ENCODE assay signal across 26 cellular contexts in the genomic region with DNA sequence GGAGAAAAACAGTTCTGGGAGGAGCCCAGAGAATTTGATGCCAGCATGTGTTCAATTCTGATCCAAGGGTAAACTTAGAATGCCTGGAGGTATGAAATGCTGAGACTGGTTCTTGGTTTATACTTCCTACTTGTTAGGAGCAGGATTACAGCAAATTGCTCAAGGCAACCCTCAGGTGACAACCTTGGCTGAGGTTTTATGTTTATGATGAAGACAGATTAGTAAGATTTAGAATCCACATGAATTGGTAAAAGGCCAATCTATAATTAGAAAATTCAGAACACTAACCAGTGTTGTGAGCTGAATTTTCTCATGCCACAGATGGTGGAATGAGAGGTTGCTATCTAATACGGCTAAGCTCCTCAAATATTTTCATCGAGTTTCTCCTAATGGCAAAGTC.
DNase-seq lines count a peak whose midpoint lies in the region; ATAC-seq, FAIRE-seq and TF ChIP-seq lines count a peak whose summit lies in the region.
"Had no signal": no experiment of that assay in that cellular context is flagged by ENCODE, and none has a peak within 500 bp of the region (broad histone marks: within the 10 kb centered on the region; RNA-seq: fewer than 3 reads in every experiment).

No MANE protein-coding gene starts in this region.

- no peaks in the 10 kb centered on the region for H3K9me3 ChIP-seq in upper lobe of right lung
- no peaks in the 10 kb centered on the region for H3K9me3 ChIP-seq in left lung
- H3K9me3 ChIP-seq: BE2C, HAP-1 had no signal

- no peaks in the 10 kb centered on the region for H3K36me3 ChIP-seq in bronchial epithelial cell (ENCODE audit: control insufficient read depth, insufficient read depth, low read length)
- no peaks in the 10 kb centered on the region for H3K36me3 ChIP-seq in upper lobe of right lung
- no peaks in the 10 kb centered on the region for H3K36me3 ChIP-seq in left lung
- H3K36me3 ChIP-seq: BE2C; BLaER1 treated with 17β-estradiol and CSF1 and Interleukin-3, amounts not matched to agents 10 nM and 100 nM; HAP-1 had no signal

- DNase-seq in bronchial epithelial cell (ENCODE audit: low read depth) = peak; percentile 28
- peak; percentile 99 for DNase-seq in retinal pigment epithelial cell (ENCODE audit: low read depth)
- no peak for DNase-seq in upper lobe of right lung
- DNase-seq in left lung = no peak
- no peak for DNase-seq in GM10248 (ENCODE audit: extremely low spot score)
- DNase-seq: 8988T; ACHN; AML-193; BE2C; CD4-positive, alpha-beta T cell; CD8-positive, alpha-beta memory T cell; DMS 273 treated with DMSO at 0.1 percent for 48 hours; DMS79; EL; GDM1; GOT3; HFFc6 had no signal

- POLR2A ChIA-PET in GM10248 (lab: Yijun Ruan, JAX) = no interaction called here

- H3K27ac ChIP-seq in upper lobe of right lung = no peak overlapping the region
- H3K27ac ChIP-seq in left lung = no peak overlapping the region
- H3K27ac ChIP-seq: BLaER1 treated with 17β-estradiol and CSF1 and Interleukin-3, amounts not matched to agents 10 nM and 100 nM had no signal

- CTCF ChIA-PET in GM10248 (lab: Yijun Ruan, JAX) = interaction anchor here (1.1 to 1.4 kb wide), 2 partner anchors 10 to 13 kb away, joined by 3 read pairs; no protein-coding TSS in a partner anchor

- ATAC-seq in esophagus mucosa (peak; percentile 70), upper lobe of right lung (peak; percentile 14), left lung (no peak), GM18858 (IDR thresholded peaks at IDR 0.05; ENCODE audit: unreplicated experiment) (no peak)
- ATAC-seq: A549 had no signal

- H3K4me1 ChIP-seq in upper lobe of right lung (no peaks in the 10 kb centered on the region), left lung (no peaks in the 10 kb centered on the region)
- H3K4me1 ChIP-seq: A549, BE2C, HAP-1 had no signal

- peak; percentile 75 for FAIRE-seq in bronchial epithelial cell (lab: Jason Lieb, UNC)
- FAIRE-seq: A549, D721Med, GM12891, GM18507, H54 had no signal

- no peak for TF ChIP-seq CTCF in bronchial epithelial cell (IDR thresholded peaks at IDR 0.05; ENCODE audit: insufficient read depth, low read length, severe bottlenecking)
- TF ChIP-seq CTCF in retinal pigment epithelial cell (conservative IDR thresholded peaks at IDR 0.05; ENCODE audit: low read depth, low read length) = no peak
- no peak for TF ChIP-seq CTCF in upper lobe of right lung (IDR thresholded peaks at IDR 0.05)
- TF ChIP-seq CTCF in left lung (IDR thresholded peaks at IDR 0.05) = no peak
- TF ChIP-seq CTCF in GM10248 (IDR thresholded peaks at IDR 0.05; ENCODE audit: control extremely low read depth, extremely low read depth, low read depth, missing control alignments) = no peak

- intact Hi-C loops in upper lobe of right lung (cut with DNase I) (no loop called here), left lung (cut with DNase I) (no loop called here)

- H3K4me3 ChIP-seq in bronchial epithelial cell (ENCODE audit: low read depth, low read length) = no peak overlapping the region
- H3K4me3 ChIP-seq in retinal pigment epithelial cell (ENCODE audit: low read length) = no peak overlapping the region
- H3K4me3 ChIP-seq in upper lobe of right lung = no peak overlapping the region
- H3K4me3 ChIP-seq in left lung = no peak overlapping the region
- H3K4me3 ChIP-seq: A549; BLaER1 treated with 17β-estradiol and CSF1 and Interleukin-3, amounts not matched to agents 10 nM and 100 nM; HAP-1 had no signal

- H3K27me3 ChIP-seq in bronchial epithelial cell (ENCODE audit: control insufficient read depth, insufficient read depth, low read length) (no peaks in the 10 kb centered on the region), upper lobe of right lung (no peaks in the 10 kb centered on the region), left lung (no peaks in the 10 kb centered on the region)
- H3K27me3 ChIP-seq: BE2C; BLaER1 treated with 17β-estradiol and CSF1 and Interleukin-3, amounts not matched to agents 10 nM and 100 nM had no signal

Comparison
In these comparisons a context has a peak if more than half of its experiments do, and no peak if none do; other contexts are left out.
1. DNase-seq: peak in bronchial epithelial cell (single experiment) and retinal pigment epithelial cell (single experiment); none in upper lobe of right lung (single experiment), left lung (0 of 2) and GM10248 (single experiment).
2. ATAC-seq: peak in esophagus mucosa (single experiment) and upper lobe of right lung (single experiment); none in left lung (single experiment) and GM18858 (single experiment).